In the genomic region with DNA sequence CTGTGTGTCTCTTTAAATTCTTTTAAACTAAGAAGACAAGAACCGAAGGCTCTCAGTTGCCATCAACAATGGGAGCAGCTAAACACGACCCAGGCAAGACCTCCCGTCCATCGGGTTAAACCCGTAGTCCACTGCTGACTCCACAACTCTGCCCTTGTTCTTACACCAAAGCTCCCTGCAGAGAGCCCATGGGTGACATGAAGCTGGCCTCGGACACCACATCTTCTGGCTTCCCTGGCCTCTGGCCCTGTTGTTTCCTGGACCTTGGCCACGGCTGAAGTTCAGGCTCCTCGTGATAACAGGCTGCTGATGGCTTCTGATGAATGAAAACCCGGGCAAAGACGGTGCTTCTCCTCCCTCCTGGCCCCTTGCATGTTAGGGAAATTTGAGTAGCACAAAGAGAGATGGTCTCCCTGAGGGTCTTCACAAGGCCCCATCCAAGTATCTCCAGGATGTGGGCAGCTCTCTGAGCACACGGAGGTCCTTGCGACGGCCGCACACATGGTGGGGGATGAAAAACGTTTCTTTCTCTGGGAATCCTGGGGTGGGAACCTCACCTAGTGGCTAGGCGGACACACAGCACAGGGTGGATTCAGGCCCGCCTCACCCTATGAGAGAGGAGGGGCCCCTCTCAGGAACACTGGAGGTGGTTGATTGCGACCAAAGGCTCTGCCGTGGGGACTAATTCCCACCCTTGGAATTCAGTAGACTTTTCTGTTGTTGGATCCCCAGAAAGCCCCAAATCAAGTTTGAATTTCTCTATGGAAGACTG, we compare ENCODE assay signal across 1 cellular context.
TF ChIP-seq lines count a peak whose summit lies in the region.

No MANE protein-coding gene starts in this region.

TF ChIP-seq in WTC11, 78 proteins besides CTCF, POLR2A, EP300 and RAD21 (continued from another document):
- TF ChIP-seq STAT6 (CRISPR knock-in tag; conservative IDR thresholded peaks at IDR 0.05; ENCODE audit: low read depth): no peak
- TF ChIP-seq, protein P1, sequence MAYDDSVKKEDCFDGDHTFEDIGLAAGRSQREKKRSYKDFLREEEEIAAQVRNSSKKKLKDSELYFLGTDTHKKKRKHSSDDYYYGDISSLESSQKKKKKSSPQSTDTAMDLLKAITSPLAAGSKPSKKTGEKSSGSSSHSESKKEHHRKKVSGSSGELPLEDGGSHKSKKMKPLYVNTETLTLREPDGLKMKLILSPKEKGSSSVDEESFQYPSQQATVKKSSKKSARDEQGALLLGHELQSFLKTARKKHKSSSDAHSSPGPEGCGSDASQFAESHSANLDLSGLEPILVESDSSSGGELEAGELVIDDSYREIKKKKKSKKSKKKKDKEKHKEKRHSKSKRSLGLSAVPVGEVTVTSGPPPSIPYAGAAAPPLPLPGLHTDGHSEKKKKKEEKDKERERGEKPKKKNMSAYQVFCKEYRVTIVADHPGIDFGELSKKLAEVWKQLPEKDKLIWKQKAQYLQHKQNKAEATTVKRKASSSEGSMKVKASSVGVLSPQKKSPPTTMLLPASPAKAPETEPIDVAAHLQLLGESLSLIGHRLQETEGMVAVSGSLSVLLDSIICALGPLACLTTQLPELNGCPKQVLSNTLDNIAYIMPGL (CRISPR knock-in tag; IDR thresholded peaks at IDR 0.05): no peak
